ENCODE assay signal across 1 cellular context in the genomic region with DNA sequence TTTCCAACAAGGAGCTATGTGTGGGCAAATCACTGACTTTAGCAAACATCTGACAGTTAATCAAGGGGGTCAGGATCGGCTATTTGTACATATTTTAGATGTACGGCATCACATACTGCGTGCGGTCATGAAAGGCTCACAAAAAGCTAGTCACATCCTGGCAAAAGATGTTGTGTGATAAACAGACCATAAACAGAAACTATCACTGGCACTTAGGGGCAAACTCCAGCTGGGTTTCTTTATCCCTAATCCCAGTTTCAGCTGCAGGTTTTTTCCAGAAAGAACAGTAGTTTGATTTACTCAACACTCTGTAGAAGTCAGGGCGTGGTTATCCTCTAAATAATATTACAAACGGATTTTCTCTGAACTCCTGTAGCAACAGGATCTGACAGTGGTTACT.
TF ChIP-seq lines count a peak whose summit lies in the region.

No MANE protein-coding gene starts in this region.

TF ChIP-seq in IMR-90, 13 proteins besides CTCF, POLR2A, EP300 and RAD21 (continued from another document):
- TF ChIP-seq, protein P1, sequence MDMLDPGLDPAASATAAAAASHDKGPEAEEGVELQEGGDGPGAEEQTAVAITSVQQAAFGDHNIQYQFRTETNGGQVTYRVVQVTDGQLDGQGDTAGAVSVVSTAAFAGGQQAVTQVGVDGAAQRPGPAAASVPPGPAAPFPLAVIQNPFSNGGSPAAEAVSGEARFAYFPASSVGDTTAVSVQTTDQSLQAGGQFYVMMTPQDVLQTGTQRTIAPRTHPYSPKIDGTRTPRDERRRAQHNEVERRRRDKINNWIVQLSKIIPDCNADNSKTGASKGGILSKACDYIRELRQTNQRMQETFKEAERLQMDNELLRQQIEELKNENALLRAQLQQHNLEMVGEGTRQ (IDR thresholded peaks at IDR 0.05; ENCODE audit: low read depth, low read length) = no peak
- TF ChIP-seq, protein P2, sequence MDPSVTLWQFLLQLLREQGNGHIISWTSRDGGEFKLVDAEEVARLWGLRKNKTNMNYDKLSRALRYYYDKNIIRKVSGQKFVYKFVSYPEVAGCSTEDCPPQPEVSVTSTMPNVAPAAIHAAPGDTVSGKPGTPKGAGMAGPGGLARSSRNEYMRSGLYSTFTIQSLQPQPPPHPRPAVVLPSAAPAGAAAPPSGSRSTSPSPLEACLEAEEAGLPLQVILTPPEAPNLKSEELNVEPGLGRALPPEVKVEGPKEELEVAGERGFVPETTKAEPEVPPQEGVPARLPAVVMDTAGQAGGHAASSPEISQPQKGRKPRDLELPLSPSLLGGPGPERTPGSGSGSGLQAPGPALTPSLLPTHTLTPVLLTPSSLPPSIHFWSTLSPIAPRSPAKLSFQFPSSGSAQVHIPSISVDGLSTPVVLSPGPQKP (IDR thresholded peaks at IDR 0.05; ENCODE audit: borderline replicate concordance, low read depth, low read length) = no peak
- TF ChIP-seq RFX5 (IDR thresholded peaks at IDR 0.05; ENCODE audit: low read depth, low read length) (no peak), MXI1 (IDR thresholded peaks at IDR 0.05; ENCODE audit: borderline replicate concordance, low read depth, low read length) (no peak), BHLHE40 (IDR thresholded peaks at IDR 0.05; ENCODE audit: low read depth, low read length) (no peak), MAFK (IDR thresholded peaks at IDR 0.05; ENCODE audit: low read depth, low read length) (no peak), NFE2L2 (IDR thresholded peaks at IDR 0.05; ENCODE audit: low read depth, low read length) (no peak), MAZ (IDR thresholded peaks at IDR 0.05; ENCODE audit: borderline replicate concordance, low read depth, low read length) (no peak)
TF ChIP-seq in IMR-90: peak in this region for 0.
